Comparison of ENCODE assay signal across 17 cellular contexts in genomic region chr12:108257004-108257403, GRCh38.
"Had no signal": no experiment of that assay in that cellular context is flagged by ENCODE, and none has a peak within 500 bp of the region (broad histone marks: within the 10 kb centered on the region; RNA-seq: fewer than 3 reads in every experiment).

No MANE protein-coding gene starts in this region.

- H3K27ac Mint-ChIP-seq: immature natural killer cell; memory B cell; natural killer cell treated with Interleukin-12 subunit alpha and Interleukin-12 subunit beta and Interleukin-15 and Interleukin-18, amount 100 ng/mL, for 72 hours; stimulated activated effector memory CD8-positive, alpha-beta T cell treated with anti-CD3 and anti-CD28 coated beads, Interleukin-12 subunit alpha, Interleukin-12 subunit beta, amount 100 ng/mL, for 72 hours had no signal

- H3K36me3 Mint-ChIP-seq: memory B cell; stimulated activated effector memory CD8-positive, alpha-beta T cell treated with anti-CD3 and anti-CD28 coated beads, Interleukin-12 subunit alpha, Interleukin-12 subunit beta, amount 100 ng/mL, for 72 hours had no signal

- H3K4me3 Mint-ChIP-seq: immature natural killer cell; memory B cell; natural killer cell treated with Interleukin-12 subunit alpha and Interleukin-12 subunit beta and Interleukin-15 and Interleukin-18, amount 100 ng/mL, for 72 hours; stimulated activated effector memory CD8-positive, alpha-beta T cell treated with anti-CD3 and anti-CD28 coated beads, Interleukin-12 subunit alpha, Interleukin-12 subunit beta, amount 100 ng/mL, for 72 hours had no signal

- DNase-seq: dermis blood vessel endothelial cell; erythroblast; foreskin keratinocyte; immature natural killer cell; left ventricle myocardium inferior; lower lobe of right lung; midbrain; right lobe of liver; stimulated activated CD4-positive, alpha-beta T cell treated with anti-CD3 and anti-CD28 coated beads, Interleukin-4, amount 100 ng/mL, for 1 hour; stimulated activated CD8-positive, alpha-beta memory T cell treated with anti-CD3 and anti-CD28 coated beads, Interleukin-4, amount 100 ng/mL, for 48 hours; stimulated activated naive CD8-positive, alpha-beta T cell treated with anti-CD3 and anti-CD28 coated beads, Interleukin-15, Interleukin-2, amounts not matched to agents 100 U/mL and 50 U/mL, for 24 hours; thyroid gland; upper lobe of left lung; uterus had no signal
